ENCODE assay signal across 20 cellular contexts in the genomic region with DNA sequence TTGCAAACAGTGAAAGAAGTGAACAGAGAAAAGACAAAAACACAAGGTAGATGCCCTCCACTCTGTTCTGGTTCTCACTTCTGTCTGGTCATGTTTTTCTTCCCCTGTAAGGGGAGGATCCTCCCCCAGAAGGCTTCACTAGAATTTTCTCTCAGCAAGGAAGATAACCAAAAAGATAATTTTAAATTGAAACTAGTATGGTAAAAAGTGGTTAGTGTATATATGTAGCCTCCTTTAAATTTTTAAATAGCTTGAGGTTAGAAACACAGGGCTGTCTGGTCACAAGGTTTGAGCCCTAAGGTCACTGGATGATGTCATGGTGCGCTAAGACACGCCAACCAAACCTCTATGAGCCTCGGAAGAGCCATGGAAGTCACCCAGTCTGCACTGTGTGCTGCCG. TPM values are rescaled to one million over a fixed set of nuclear protein-coding genes. Genes with fewer than 3 reads are reported as not detected.
DNase-seq lines count a peak whose midpoint lies in the region; ATAC-seq, FAIRE-seq and TF ChIP-seq lines count a peak whose summit lies in the region.
"Had no signal": no experiment of that assay in that cellular context is flagged by ENCODE, and none has a peak within 500 bp of the region (broad histone marks: within the 10 kb centered on the region; RNA-seq: fewer than 3 reads in every experiment).

No MANE protein-coding gene starts in this region.

- WGBS in pancreas, 2 donors = 87 to 91% methylated on average over 4 of the region's 4 CpGs

- H3K27ac Mint-ChIP-seq in activated T-cell treated with anti-CD3 and anti-CD28 coated beads, Interleukin-2, amount 50 U/mL, for 24 hours = peak overlapping the region; percentile 42
- H3K27ac Mint-ChIP-seq: memory B cell; T-helper 1 cell treated with Interleukin-12 subunit alpha and Interleukin-12 subunit beta and Interleukin-4 antibody, amounts not matched to agents 30 μg/mL and 1 μg/mL, for 36 hours had no signal

- in situ Hi-C loops in Panc1 (cut with HindIII; ENCODE audit: low pct_unique_long_range_greater_than_20kb, low sequenced_read_pairs) = no loop called here

- peaks cover 15% of the 10 kb centered on the region for H3K4me1 Mint-ChIP-seq in activated T-cell treated with anti-CD3 and anti-CD28 coated beads, Interleukin-2, amount 50 U/mL, for 24 hours (ENCODE audit: low read depth)
- H3K4me1 Mint-ChIP-seq: memory B cell had no signal

- FAIRE-seq in pancreas (lab: Jason Lieb, UNC) = no peak
- FAIRE-seq: HTR-8/SVneo had no signal

- H3K36me3 ChIP-seq in Panc1 (ENCODE audit: control insufficient read depth, insufficient read depth, low read length) = peaks cover 9% of the 10 kb centered on the region
- H3K36me3 ChIP-seq in pancreas = peaks cover 0 to 6% (median 0%) of the 10 kb centered on the region in 3 donors

- BruUV-seq in Panc1 (replicated peaks; lab: Mats Ljungman, UMichigan) = no TSS peak

- ATAC-seq in HG02759 (IDR thresholded peaks at IDR 0.05; ENCODE audit: unreplicated experiment) = peak; percentile 54
- 0 out of 2 replicates have a peak, but pooled peaks have one; percentile 13 for ATAC-seq in Panc1
- ATAC-seq in pancreas = no peak
- ATAC-seq in HG03354 (IDR thresholded peaks at IDR 0.05; ENCODE audit: poor library complexity, severe bottlenecking, unreplicated experiment) = no peak
- no peak for ATAC-seq in GM19467 (IDR thresholded peaks at IDR 0.05; ENCODE audit: unreplicated experiment)
- ATAC-seq: foreskin keratinocyte, PC-3 had no signal

- H3K4me1 ChIP-seq in Panc1 (ENCODE audit: control insufficient read depth, insufficient read depth, low read length) = peaks cover 12% of the 10 kb centered on the region
- H3K4me1 ChIP-seq in pancreas = no peaks in the 10 kb centered on the region
- H3K4me1 ChIP-seq: foreskin keratinocyte had no signal

- H3K27me3 Mint-ChIP-seq in activated T-cell treated with anti-CD3 and anti-CD28 coated beads, Interleukin-2, amount 50 U/mL, for 24 hours = no peaks in the 10 kb centered on the region
- H3K27me3 Mint-ChIP-seq: memory B cell had no signal

- H3K4me3 Mint-ChIP-seq in activated T-cell treated with anti-CD3 and anti-CD28 coated beads, Interleukin-2, amount 50 U/mL, for 24 hours = no peak overlapping the region
- H3K4me3 Mint-ChIP-seq: memory B cell; T-helper 1 cell treated with Interleukin-12 subunit alpha and Interleukin-12 subunit beta and Interleukin-4 antibody, amounts not matched to agents 30 μg/mL and 1 μg/mL, for 36 hours had no signal

- H3K27ac ChIP-seq in Panc1 (ENCODE audit: low read length) = 0 out of 2 replicates have a peak overlapping the region, but pooled peaks have one; percentile 4
- no peak overlapping the region for H3K27ac ChIP-seq in pancreas
- H3K27ac ChIP-seq: foreskin keratinocyte, tibial nerve had no signal

- peaks cover 48% of the 10 kb centered on the region for H3K36me3 Mint-ChIP-seq in activated T-cell treated with anti-CD3 and anti-CD28 coated beads, Interleukin-2, amount 50 U/mL, for 24 hours (ENCODE audit: low read depth)

- CTCF ChIA-PET in Panc1 (lab: Charles Lee) = no interaction called here

- POLR2A ChIA-PET in Panc1 (lab: Charles Lee) = no interaction called here

- H3K9me3 Mint-ChIP-seq in activated T-cell treated with anti-CD3 and anti-CD28 coated beads, Interleukin-2, amount 50 U/mL, for 24 hours = no peaks in the 10 kb centered on the region
- H3K9me3 Mint-ChIP-seq: memory B cell; T-helper 1 cell treated with Interleukin-12 subunit alpha and Interleukin-12 subunit beta and Interleukin-4 antibody, amounts not matched to agents 30 μg/mL and 1 μg/mL, for 36 hours had no signal

- no peak for DNase-seq in activated T-cell treated with anti-CD3 and anti-CD28 coated beads, Interleukin-2, amount 50 U/mL, for 24 hours
- DNase-seq in activated T-cell treated with anti-CD3 and anti-CD28 coated beads for 4 hours = no peak
- DNase-seq in Panc1 (ENCODE audit: low read depth, low spot score) = no peak
- no peak for DNase-seq in pancreas
- no peak for DNase-seq in stimulated activated CD4-positive, alpha-beta T cell treated with anti-CD3 and anti-CD28 coated beads, Interleukin-2, amount 100 ng/mL, for 48 hours
- DNase-seq: activated CD4-positive, alpha-beta T cell treated with anti-CD3 and anti-CD28 coated beads, Interleukin-2, amount 50 U/mL, for 1 hour; Caco-2; effector CD8-positive, alpha-beta T cell; NCI-H226; occipital lobe; PC-3 had no signal

- no peaks in the 10 kb centered on the region for H3K27me3 ChIP-seq in Panc1 (ENCODE audit: control insufficient read depth, insufficient read depth, low read length)
- H3K27me3 ChIP-seq in pancreas = no peaks in the 10 kb centered on the region
- H3K27me3 ChIP-seq: foreskin keratinocyte, tibial nerve had no signal

- H3K4me3 ChIP-seq in Panc1 (ENCODE audit: low read depth in 2 of 2, low read length in 2 of 2) (no peak overlapping the region), pancreas (no peak overlapping the region)
- H3K4me3 ChIP-seq: tibial nerve had no signal

- intact Hi-C loops in Panc1 (cut with micrococcal nuclease; ENCODE audit: unreplicated experiment) (no loop called here), pancreas (cut with DNase I) (no loop called here)

- TF ChIP-seq CTCF in Panc1 (IDR thresholded peaks at IDR 0.05) (no peak), pancreas (IDR thresholded peaks at IDR 0.05) (no peak)

- no peaks in the 10 kb centered on the region for H3K9me3 ChIP-seq in Panc1 (ENCODE audit: control insufficient read depth, insufficient read depth, low read depth, low read length)
- H3K9me3 ChIP-seq in pancreas = no peaks in the 10 kb centered on the region
- H3K9me3 ChIP-seq: Caco-2, tibial nerve had no signal

RNA-seq across cellular contexts. Expression of a gene that starts 5.6 kb away (rescaled TPM):
- total RNA-seq in Panc1 (2021; ENCODE audit: unreplicated experiment) (2.2 TPM), pancreas (under 1 TPM; 0.03 to 0.14 (median 0.09) TPM)
- polyA plus RNA-seq in Panc1 (2012; ENCODE audit: insufficient read length) = 2.5 TPM
- polyA plus RNA-seq in pancreas = under 1 TPM; 0.19 to 0.54 TPM
- total RNA-seq: A172 had no signal

RNA-seq across cellular contexts. Expression of a gene that starts 25.6 kb away (rescaled TPM):
- 72.7 TPM for total RNA-seq in Panc1 (2021; ENCODE audit: unreplicated experiment)
- polyA plus RNA-seq in Panc1 (2012; ENCODE audit: insufficient read length) = 29.3 TPM
- total RNA-seq in pancreas = 10 to 100 TPM; 12.0 to 16.3 (median 14.2) TPM
- polyA plus RNA-seq in pancreas = 1 to 10 TPM; 4.6 to 8.1 TPM

Comparison
In these comparisons a context has a peak if more than half of its experiments do, and no peak if none do; other contexts are left out.
1. ATAC-seq: peak in HG02759 (single experiment) and Panc1 (single experiment); none in pancreas (0 of 4), HG03354 (single experiment) and GM19467 (single experiment).